Comparison of ENCODE assay signal across 8 cellular contexts in genomic region chr2:65265090-65266045, GRCh38. TPM values are rescaled to one million over a fixed set of nuclear protein-coding genes. Genes with fewer than 3 reads are reported as not detected.
A peak's percentile ranks its signal among the peaks of the same experiment; 100 is the strongest.
DNase-seq lines count a peak whose midpoint lies in the region; ATAC-seq and TF ChIP-seq lines count a peak whose summit lies in the region.

No MANE protein-coding gene starts in this region.

- ATAC-seq in GM18505 (IDR thresholded peaks at IDR 0.05; ENCODE audit: unreplicated experiment) (no peak), HG03045 (IDR thresholded peaks at IDR 0.05; ENCODE audit: unreplicated experiment) (no peak)

- H3K4me3 ChIP-seq in ascending aorta (no peak overlapping the region), right atrium auricular region (no peak overlapping the region)

- in situ Hi-C loops in GM13976 (cut with MboI; ENCODE audit: low sequenced_read_pairs, unreplicated experiment), result loop anchor here (5.0 kb wide), 1 partner anchor 287 kb away; no protein-coding TSS in a partner anchor

- H3K27ac ChIP-seq in ascending aorta, result no peak overlapping the region
- no peak overlapping the region for H3K27ac ChIP-seq in right atrium auricular region

- TF ChIP-seq CTCF in GM13976 (IDR thresholded peaks at IDR 0.05; ENCODE audit: borderline replicate concordance, control extremely low read depth, extremely low read depth, insufficient read depth, missing control alignments) (peak; percentile 22), ascending aorta (IDR thresholded peaks at IDR 0.05) (peak; percentile 54 to 69 (median 57)), right atrium auricular region (IDR thresholded peaks at IDR 0.05) (peak; percentile 50 to 76)

- H3K36me3 ChIP-seq in ascending aorta, result peaks cover 19 to 27% of the 10 kb centered on the region in 2 donors
- H3K36me3 ChIP-seq in right atrium auricular region, result peaks cover 22% of the 10 kb centered on the region

- H3K27me3 ChIP-seq in ascending aorta (no peaks in the 10 kb centered on the region), right atrium auricular region (no peaks in the 10 kb centered on the region)

- H3K9me3 ChIP-seq in ascending aorta, result no peaks in the 10 kb centered on the region
- H3K9me3 ChIP-seq in right atrium auricular region, result no peaks in the 10 kb centered on the region

- no peak for TF ChIP-seq POLR2A in GM18505 (IDR thresholded peaks at IDR 0.05; ENCODE audit: borderline replicate concordance, extremely low read depth, insufficient read depth, insufficient read length)

- DNase-seq in Ammon's horn (ENCODE audit: low spot score) (peak; percentile 88), GM13976 (ENCODE audit: low spot score) (no peak), NCI-H2196 (lab: John Stamatoyannopoulos, UW; ENCODE audit: unreplicated experiment) (peak; percentile 47), ascending aorta (ENCODE audit: low spot score in 2 of 2) (no peak), right atrium auricular region (ENCODE audit: low spot score) (no peak), renal cortical epithelial cell (ENCODE audit: low read depth) (peak; percentile 87)

- no peaks in the 10 kb centered on the region for H3K4me1 ChIP-seq in ascending aorta
- H3K4me1 ChIP-seq in right atrium auricular region, result peaks cover 0 to 8% of the 10 kb centered on the region in 2 donors

- intact Hi-C loops in ascending aorta (cut with DNase I), result loop anchor here (1.0 to 5.0 kb wide), 3 partner anchors 171 to 307 kb away; no protein-coding TSS in a partner anchor

RNA-seq across cellular contexts. Expression of gene ACTR2, which starts 37.7 kb away (rescaled TPM):
- total RNA-seq in ascending aorta, result 78.0 TPM
- total RNA-seq in right atrium auricular region, result 10 to 100 TPM; 41.2 to 45.5 TPM
- total RNA-seq in renal cortical epithelial cell, result 147 and 222 TPM in 2 replicates

Comparison
In these comparisons a context has a peak if more than half of its experiments do, and no peak if none do; other contexts are left out.
1. DNase-seq: peak in Ammon's horn (single experiment), NCI-H2196 (single experiment) and renal cortical epithelial cell (single experiment); none in GM13976 (single experiment), ascending aorta (0 of 2) and right atrium auricular region (single experiment).
2. Peak in every context shown above with its lines, with median percentiles within 50 percentile points of each other: CTCF ChIP-seq.